ENCODE assay signal across 24 cellular contexts in genomic region chr6:71279321-71279720, GRCh38.
"Had no signal": no experiment of that assay in that cellular context is flagged by ENCODE, and none has a peak within 500 bp of the region (broad histone marks: within the 10 kb centered on the region; RNA-seq: fewer than 3 reads in every experiment).

No MANE protein-coding gene starts in this region.

- ATAC-seq: left colon; left ventricle myocardium superior; right lobe of liver; stimulated activated effector memory CD8-positive, alpha-beta T cell treated with anti-CD3 and anti-CD28 coated beads, Interleukin-12 subunit alpha, Interleukin-12 subunit beta, amount 100 ng/mL, for 72 hours; stimulated activated naive CD8-positive, alpha-beta T cell treated with anti-CD3 and anti-CD28 coated beads, Interleukin-15, Interleukin-2, amounts not matched to agents 100 U/mL and 50 U/mL, for 24 hours; upper lobe of right lung had no signal

- DNase-seq: effector memory CD4-positive, alpha-beta T cell; esophagus squamous epithelium; foreskin fibroblast; head of caudate nucleus; kidney; left colon; left ventricle myocardium superior; mesendoderm; naive B cell; occipital lobe; retina; right lobe of liver; stimulated activated CD4-positive, alpha-beta T cell treated with anti-CD3 and anti-CD28 coated beads, Interleukin-4, amount 100 ng/mL, for 1 hour; stimulated activated CD8-positive, alpha-beta memory T cell treated with anti-CD3 and anti-CD28 coated beads, Interleukin-4, amount 100 ng/mL, for 48 hours; stimulated activated naive CD8-positive, alpha-beta T cell treated with anti-CD3 and anti-CD28 coated beads, Interleukin-15, Interleukin-2, amounts not matched to agents 100 U/mL and 50 U/mL, for 24 hours; tibial artery; upper lobe of right lung had no signal

- H3K4me1 ChIP-seq: parathyroid adenoma, prostate gland, right lobe of liver, tibial artery, upper lobe of right lung had no signal

- H3K79me2 ChIP-seq: hepatocyte, parathyroid adenoma had no signal

- H3K27ac ChIP-seq: epithelial cell of prostate, esophagus squamous epithelium, hepatocyte, parathyroid adenoma, prostate gland, right lobe of liver, tibial artery, upper lobe of right lung had no signal

- H3K4me3 ChIP-seq: esophagus squamous epithelium, hepatocyte, lung, prostate gland, right lobe of liver, tibial artery, upper lobe of right lung had no signal

- H3K9ac ChIP-seq: parathyroid adenoma had no signal

- H3K4me1 Mint-ChIP-seq: nephron; stimulated activated effector memory CD8-positive, alpha-beta T cell treated with anti-CD3 and anti-CD28 coated beads, Interleukin-12 subunit alpha, Interleukin-12 subunit beta, amount 100 ng/mL, for 72 hours had no signal

- H3K36me3 Mint-ChIP-seq: stimulated activated effector memory CD8-positive, alpha-beta T cell treated with anti-CD3 and anti-CD28 coated beads, Interleukin-12 subunit alpha, Interleukin-12 subunit beta, amount 100 ng/mL, for 72 hours had no signal

- H3K9me3 Mint-ChIP-seq: stimulated activated effector memory CD8-positive, alpha-beta T cell treated with anti-CD3 and anti-CD28 coated beads, Interleukin-12 subunit alpha, Interleukin-12 subunit beta, amount 100 ng/mL, for 72 hours had no signal

- H3K4me2 ChIP-seq: hepatocyte had no signal

- H3K4me3 Mint-ChIP-seq: naive B cell; nephron; stimulated activated effector memory CD8-positive, alpha-beta T cell treated with anti-CD3 and anti-CD28 coated beads, Interleukin-12 subunit alpha, Interleukin-12 subunit beta, amount 100 ng/mL, for 72 hours had no signal

- H3K9me3 ChIP-seq: esophagus squamous epithelium, prostate gland, right lobe of liver, tibial artery, upper lobe of right lung had no signal

- H3K36me3 ChIP-seq: esophagus squamous epithelium, prostate gland, right lobe of liver, tibial artery, upper lobe of right lung had no signal

- H3K27me3 Mint-ChIP-seq: naive B cell had no signal

- H3K27ac Mint-ChIP-seq: nephron; stimulated activated effector memory CD8-positive, alpha-beta T cell treated with anti-CD3 and anti-CD28 coated beads, Interleukin-12 subunit alpha, Interleukin-12 subunit beta, amount 100 ng/mL, for 72 hours had no signal

- H2AFZ ChIP-seq: hepatocyte, parathyroid adenoma had no signal

- H3K27me3 ChIP-seq: esophagus squamous epithelium, hepatocyte, right lobe of liver, tibial artery, upper lobe of right lung had no signal
